ENCODE assay signal across 8 cellular contexts in the genomic region with DNA sequence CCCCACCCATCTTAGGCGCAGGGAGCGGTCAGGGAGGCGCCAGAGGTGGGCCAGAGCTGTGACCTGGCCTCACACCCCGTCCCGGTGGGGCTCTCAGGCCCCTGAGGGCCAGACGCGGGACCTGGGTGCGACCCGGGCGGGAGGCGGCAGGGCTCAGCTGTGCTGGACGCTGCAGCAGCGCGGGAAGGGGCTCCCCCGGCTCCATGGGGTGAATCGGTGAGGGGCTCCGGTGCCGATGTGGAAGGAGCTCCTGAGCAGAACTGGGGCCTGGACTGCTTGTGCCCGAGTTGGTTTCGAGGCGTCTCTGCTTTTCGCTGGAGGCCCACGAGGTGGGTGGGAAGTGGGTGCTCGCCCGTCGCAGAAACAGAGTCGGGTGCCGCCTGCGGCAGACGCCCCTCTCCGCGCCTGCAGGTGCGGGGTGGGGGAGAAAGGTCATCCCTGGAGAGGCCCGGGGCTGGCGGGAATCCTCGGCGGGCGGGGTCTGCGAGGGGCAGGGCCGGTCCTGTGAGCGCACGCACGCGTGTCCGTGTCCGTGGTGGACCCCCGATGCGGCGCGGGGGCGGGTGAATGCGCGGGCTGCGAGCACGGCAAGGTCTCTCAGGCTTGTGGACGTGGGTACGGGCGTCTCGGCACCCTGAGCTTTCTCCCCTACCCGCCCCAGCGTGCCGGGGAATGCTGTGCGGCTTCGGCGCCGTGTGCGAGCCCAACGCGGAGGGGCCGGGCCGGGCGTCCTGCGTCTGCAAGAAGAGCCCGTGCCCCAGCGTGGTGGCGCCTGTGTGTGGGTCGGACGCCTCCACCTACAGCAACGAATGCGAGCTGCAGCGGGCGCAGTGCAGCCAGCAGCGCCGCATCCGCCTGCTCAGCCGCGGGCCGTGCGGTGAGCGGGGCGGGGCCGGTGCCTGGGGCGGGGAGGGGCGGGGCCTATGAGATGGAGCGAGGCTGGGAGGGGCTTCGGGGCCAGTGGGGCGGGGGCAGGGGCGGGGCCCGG. TPM values are rescaled to one million over a fixed set of nuclear protein-coding genes. Genes with fewer than 3 reads are reported as not detected.
DNase-seq lines count a peak whose midpoint lies in the region; ATAC-seq and TF ChIP-seq lines count a peak whose summit lies in the region.

No MANE protein-coding gene starts in this region.

- WGBS in neuronal stem cell (ENCODE audit: extremely low coverage in 2 of 2, insufficient read length in 2 of 2, insufficient replicate concordance in 1 of 2), 2 donors: no CpG with 5 or more reads among the region's 99 CpGs

- H3K23ac ChIP-seq in neuronal stem cell (ENCODE audit: low read depth, low read length, poor library complexity): peak overlapping the region; percentile 96

- peak overlapping the region; percentile 94 for H2BK120ac ChIP-seq in neuronal stem cell (ENCODE audit: low read depth, low read length)

- H3K4me3 ChIP-seq in OCI-LY1 (ENCODE audit: low read depth, low read length, poor library complexity, severe bottlenecking) (peak overlapping the region; percentile 26), neuronal stem cell (ENCODE audit: low read length in 2 of 2) (peak overlapping the region in 1 of 2 donors; percentile 73)

- peaks cover 11% of the 10 kb centered on the region; the same call in 1 of the 2 replicates for H3K27me3 ChIP-seq in OCI-LY1 (ENCODE audit: insufficient read depth, low read length)
- H3K27me3 ChIP-seq in neuronal stem cell (ENCODE audit: control insufficient read depth in 3 of 3, insufficient read depth in 3 of 3, low read depth in 1 of 3, low read length in 3 of 3): no peaks in the 10 kb centered on the region

- H4K91ac ChIP-seq in neuronal stem cell (ENCODE audit: low read depth, low read length, poor library complexity): no peak overlapping the region

- DNase-seq in CMK (ENCODE audit: low read depth) (peak; percentile 88), HCEC 1CT (peak; percentile 67), fibroblast of peridontal ligament (ENCODE audit: extremely low read depth) (peak; percentile 41), neuronal stem cell (ENCODE audit: low spot score) (peak; percentile 84), stromal cell of bone marrow (ENCODE audit: low read depth) (peak; percentile 42)
- DNase-seq in activated T-helper 9 cell treated with anti-CD3 and anti-CD28 coated beads, Interleukin-2, amount 50 U/mL, for 16 hours (ENCODE audit: low read depth): peak; percentile 64

- TF ChIP-seq CTCF in OCI-LY1 (IDR thresholded peaks at IDR 0.05; ENCODE audit: low read length): no peak

- H2AFZ ChIP-seq in OCI-LY1 (ENCODE audit: low read length): no peak overlapping the region
- no peak overlapping the region for H2AFZ ChIP-seq in neuronal stem cell (ENCODE audit: low read length)

- H3K9ac ChIP-seq in OCI-LY1 (ENCODE audit: low read length) (no peak overlapping the region), neuronal stem cell (ENCODE audit: low read depth, low read length, poor library complexity) (peak overlapping the region; percentile 94)

- no peaks in the 10 kb centered on the region for H3F3A ChIP-seq in OCI-LY1 (ENCODE audit: insufficient read depth, low read length)

- no peak overlapping the region for H2BK5ac ChIP-seq in neuronal stem cell (ENCODE audit: low read length)

- H3K18ac ChIP-seq in neuronal stem cell (ENCODE audit: low read length): peak overlapping the region; percentile 97

- H3K4me1 ChIP-seq in OCI-LY1 (ENCODE audit: insufficient read depth, low read length, severe bottlenecking) (no peaks in the 10 kb centered on the region), neuronal stem cell (ENCODE audit: control insufficient read depth in 2 of 2, insufficient read depth in 1 of 2, low read depth in 1 of 2, low read length in 2 of 2) (peaks cover 2 to 25% of the 10 kb centered on the region in 2 donors)

- peak overlapping the region; percentile 93 for H3K4ac ChIP-seq in neuronal stem cell (ENCODE audit: low read length)

- H3K79me2 ChIP-seq in OCI-LY1 (ENCODE audit: insufficient read depth, low read length): no peaks in the 10 kb centered on the region

- H3K79me1 ChIP-seq in neuronal stem cell (ENCODE audit: low read depth, low read length): peaks cover 45% of the 10 kb centered on the region

- peak overlapping the region; percentile 58 for H2BK15ac ChIP-seq in neuronal stem cell (ENCODE audit: low read length)

- H3K9me3 ChIP-seq in OCI-LY1 (ENCODE audit: low read length) (no peaks in the 10 kb centered on the region), neuronal stem cell (replicated peaks in 1 of 2; ENCODE audit: control insufficient read depth in 2 of 2, insufficient read depth in 1 of 2, low read depth in 1 of 2, low read length in 2 of 2) (no peaks in the 10 kb centered on the region)

- H3K4me2 ChIP-seq in OCI-LY1 (ENCODE audit: low read length): peak overlapping the region; percentile 32; the same call in 1 of the 2 replicates
- peak overlapping the region; percentile 96 for H3K4me2 ChIP-seq in neuronal stem cell (ENCODE audit: insufficient read depth, low read length, poor library complexity, severe bottlenecking)

- H3K27ac ChIP-seq in OCI-LY1 (ENCODE audit: low read depth, low read length, poor library complexity, severe bottlenecking) (no peak overlapping the region), neuronal stem cell (replicated peaks; ENCODE audit: low read length) (no peak overlapping the region)

- no peaks in the 10 kb centered on the region for H3K9me2 ChIP-seq in OCI-LY1 (ENCODE audit: low read depth, low read length)

- no peaks in the 10 kb centered on the region for H4K20me1 ChIP-seq in OCI-LY1 (ENCODE audit: insufficient read depth, low read length)

- ATAC-seq in HG03039 (IDR thresholded peaks at IDR 0.05; ENCODE audit: unreplicated experiment): no peak

- peak overlapping the region; percentile 90 for H2AK5ac ChIP-seq in neuronal stem cell (ENCODE audit: low read depth, low read length)

- H3K36me3 ChIP-seq in OCI-LY1 (ENCODE audit: insufficient read depth, low read length) (no peaks in the 10 kb centered on the region), neuronal stem cell (replicated peaks in 1 of 2; ENCODE audit: control insufficient read depth in 2 of 2, insufficient read depth in 2 of 2, low read length in 2 of 2) (peaks cover 50 to 67% of the 10 kb centered on the region in 2 donors)

- H4K8ac ChIP-seq in neuronal stem cell (ENCODE audit: low read depth, low read length): no peak overlapping the region

- H2BK12ac ChIP-seq in neuronal stem cell (ENCODE audit: low read length): no peak overlapping the region

- H3K14ac ChIP-seq in neuronal stem cell (ENCODE audit: low read length): peak overlapping the region; percentile 71

RNA-seq across cellular contexts. Expression of a gene that starts 20.4 kb away (rescaled TPM):
- polyA plus RNA-seq in neuronal stem cell (2013, experiment 1 of 2): 79.8 TPM
- polyA plus RNA-seq in neuronal stem cell (2013, experiment 2 of 2): 78.9 TPM

RNA-seq across cellular contexts. Expression of a gene that starts 27.0 kb away (rescaled TPM):
- 44.0 TPM for polyA plus RNA-seq in neuronal stem cell (2013, experiment 1 of 2)
- polyA plus RNA-seq in neuronal stem cell (2013, experiment 2 of 2): 44.5 TPM

RNA-seq across cellular contexts. Expression of a gene that starts 33.8 kb away (rescaled TPM):
- 0.03 TPM for polyA plus RNA-seq in neuronal stem cell (2013, experiment 1 of 2)
- 0.01 TPM for polyA plus RNA-seq in neuronal stem cell (2013, experiment 2 of 2)

RNA-seq across cellular contexts. Expression of a gene that starts 40.4 kb away (rescaled TPM):
- polyA plus RNA-seq in neuronal stem cell (2013, experiment 1 of 2): 312 TPM
- polyA plus RNA-seq in neuronal stem cell (2013, experiment 2 of 2): 285 TPM

RNA-seq across cellular contexts. Expression of a gene that starts 58.4 kb away (rescaled TPM):
- not detected for polyA plus RNA-seq in neuronal stem cell (2013, experiment 1 of 2)
- polyA plus RNA-seq in neuronal stem cell (2013, experiment 2 of 2): 0.01 TPM
